ENCODE assay signal across 8 cellular contexts in genomic region chr9:133478851-133479711, GRCh38. TPM values are rescaled to one million over a fixed set of nuclear protein-coding genes. Genes with fewer than 3 reads are reported as not detected.
A peak's percentile ranks its signal among the peaks of the same experiment; 100 is the strongest.
DNase-seq lines count a peak whose midpoint lies in the region; ATAC-seq and TF ChIP-seq lines count a peak whose summit lies in the region.

A gene with protein sequence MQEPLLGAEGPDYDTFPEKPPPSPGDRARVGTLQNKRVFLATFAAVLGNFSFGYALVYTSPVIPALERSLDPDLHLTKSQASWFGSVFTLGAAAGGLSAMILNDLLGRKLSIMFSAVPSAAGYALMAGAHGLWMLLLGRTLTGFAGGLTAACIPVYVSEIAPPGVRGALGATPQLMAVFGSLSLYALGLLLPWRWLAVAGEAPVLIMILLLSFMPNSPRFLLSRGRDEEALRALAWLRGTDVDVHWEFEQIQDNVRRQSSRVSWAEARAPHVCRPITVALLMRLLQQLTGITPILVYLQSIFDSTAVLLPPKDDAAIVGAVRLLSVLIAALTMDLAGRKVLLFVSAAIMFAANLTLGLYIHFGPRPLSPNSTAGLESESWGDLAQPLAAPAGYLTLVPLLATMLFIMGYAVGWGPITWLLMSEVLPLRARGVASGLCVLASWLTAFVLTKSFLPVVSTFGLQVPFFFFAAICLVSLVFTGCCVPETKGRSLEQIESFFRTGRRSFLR (minus strand): TSS chr9:133479099. CDS start chr9:133479059, 40 bp downstream.

- peak within 1 kb of the TSS; percentile 61 for H3K4me3 Mint-ChIP-seq in Calu3 (ENCODE audit: low read depth, unreplicated experiment)

- H2AFZ ChIP-seq in OCI-LY3 (ENCODE audit: low read depth, low read length) = peak within 1 kb of the TSS; percentile 57; the same call in 1 of the 2 replicates

- peaks cover 5% of the 10 kb centered on the region for H3K36me3 Mint-ChIP-seq in Calu3 (ENCODE audit: insufficient read depth, unreplicated experiment)

- H3K4me1 Mint-ChIP-seq in Calu3 (ENCODE audit: low read depth, unreplicated experiment) = no peaks in the 10 kb centered on the region

- intact Hi-C loops in Calu3 (cut with micrococcal nuclease; ENCODE audit: unreplicated experiment) (no loop called here), mucosa of descending colon (cut with DNase I, micrococcal nuclease) (no loop called here)

- H3K9me3 ChIP-seq in OCI-LY3 (ENCODE audit: insufficient read depth, low read length) = no peaks in the 10 kb centered on the region
- no peaks in the 10 kb centered on the region for H3K9me3 ChIP-seq in mucosa of descending colon

- CTCF ChIA-PET in Calu3 (lab: Charles Lee) = no interaction called here

- peak within 1 kb of the TSS; percentile 90 for H3K9ac ChIP-seq in OCI-LY3 (ENCODE audit: low read length)

- BruUV-seq in Calu3 (replicated peaks; lab: Mats Ljungman, UMichigan) = no TSS peak

- TF ChIP-seq CTCF in Calu3 (IDR thresholded peaks at IDR 0.05; ENCODE audit: unreplicated experiment) (no peak), OCI-LY3 (IDR thresholded peaks at IDR 0.05; ENCODE audit: low read depth, low read length) (no peak), epithelial cell of proximal tubule (conservative IDR thresholded peaks at IDR 0.05; ENCODE audit: low read depth, low read length) (no peak), mucosa of descending colon (IDR thresholded peaks at IDR 0.05) (no peak)

- H3K36me3 ChIP-seq in OCI-LY3 (replicated peaks; ENCODE audit: low read depth, low read length) (peaks cover 11% of the 10 kb centered on the region), mucosa of descending colon (ENCODE audit: low read depth) (no peaks in the 10 kb centered on the region)

- peaks cover 9% of the 10 kb centered on the region for H3K27me3 ChIP-seq in OCI-LY3 (ENCODE audit: low read depth, low read length)

- no peaks in the 10 kb centered on the region for H3K9me3 Mint-ChIP-seq in Calu3 (ENCODE audit: low read depth, unreplicated experiment)

- H3K4me3 ChIP-seq in OCI-LY3 (ENCODE audit: low read length) (peak within 1 kb of the TSS; percentile 92), epithelial cell of proximal tubule (ENCODE audit: low read depth, low read length) (peak within 1 kb of the TSS; percentile 79), mucosa of descending colon (no peak within 1 kb of the TSS)

- peak; percentile 78 for ATAC-seq in GM21367 (IDR thresholded peaks at IDR 0.05; ENCODE audit: unreplicated experiment)
- peak; percentile 97 for ATAC-seq in mucosa of descending colon

- H3K79me2 ChIP-seq in OCI-LY3 (ENCODE audit: low read length) = peaks cover 16% of the 10 kb centered on the region

- H3K27ac Mint-ChIP-seq in Calu3 (ENCODE audit: unreplicated experiment) = no peak within 1 kb of the TSS

- H3K27ac ChIP-seq in OCI-LY3 (ENCODE audit: low read length) = peak within 1 kb of the TSS; percentile 57

- H3K4me1 ChIP-seq in OCI-LY3 (ENCODE audit: low read length) = peaks cover 39% of the 10 kb centered on the region
- peaks cover 15% of the 10 kb centered on the region for H3K4me1 ChIP-seq in mucosa of descending colon (ENCODE audit: low read depth)

- peaks cover 9% of the 10 kb centered on the region for H4K20me1 ChIP-seq in OCI-LY3 (ENCODE audit: insufficient read depth, low read length)

- no peaks in the 10 kb centered on the region for H3K27me3 Mint-ChIP-seq in Calu3 (ENCODE audit: unreplicated experiment)

- DNase-seq in Calu3 = peak; percentile 81
- peak; percentile 79 for DNase-seq in HT-29 (ENCODE audit: low spot score)
- peak; percentile 60 for DNase-seq in activated T-cell treated with anti-CD3 and anti-CD28 coated beads for 4 hours
- DNase-seq in epithelial cell of proximal tubule (ENCODE audit: low read depth) = no peak
- peak; percentile 85 to 90 (median 87) for DNase-seq in mucosa of descending colon
- DNase-seq in stimulated activated CD8-positive, alpha-beta memory T cell treated with anti-CD3 and anti-CD28 coated beads, Interleukin-2, amount 100 ng/mL, for 48 hours (ENCODE audit: low read depth in 2 of 2) = peak; percentile 76 to 84

- H3K4me2 ChIP-seq in OCI-LY3 (ENCODE audit: low read length) = peak within 1 kb of the TSS; percentile 100

RNA-seq across cellular contexts. Expression of the gene that starts here (rescaled TPM):
- total RNA-seq in Calu3 (2022) (9.3 and 11.6 TPM in 2 replicates), epithelial cell of proximal tubule (29.2 and 40.5 TPM in 2 replicates), mucosa of descending colon (1 to 10 TPM; 2.6 to 5.3 (median 2.8) TPM)
- total RNA-seq in HT-29 (2014; rRNA removed; shearing (Covaris generic)) = 12.5 and 14.4 TPM in 2 replicates
